1 cellular context compared by ENCODE assay signal in the genomic region with DNA sequence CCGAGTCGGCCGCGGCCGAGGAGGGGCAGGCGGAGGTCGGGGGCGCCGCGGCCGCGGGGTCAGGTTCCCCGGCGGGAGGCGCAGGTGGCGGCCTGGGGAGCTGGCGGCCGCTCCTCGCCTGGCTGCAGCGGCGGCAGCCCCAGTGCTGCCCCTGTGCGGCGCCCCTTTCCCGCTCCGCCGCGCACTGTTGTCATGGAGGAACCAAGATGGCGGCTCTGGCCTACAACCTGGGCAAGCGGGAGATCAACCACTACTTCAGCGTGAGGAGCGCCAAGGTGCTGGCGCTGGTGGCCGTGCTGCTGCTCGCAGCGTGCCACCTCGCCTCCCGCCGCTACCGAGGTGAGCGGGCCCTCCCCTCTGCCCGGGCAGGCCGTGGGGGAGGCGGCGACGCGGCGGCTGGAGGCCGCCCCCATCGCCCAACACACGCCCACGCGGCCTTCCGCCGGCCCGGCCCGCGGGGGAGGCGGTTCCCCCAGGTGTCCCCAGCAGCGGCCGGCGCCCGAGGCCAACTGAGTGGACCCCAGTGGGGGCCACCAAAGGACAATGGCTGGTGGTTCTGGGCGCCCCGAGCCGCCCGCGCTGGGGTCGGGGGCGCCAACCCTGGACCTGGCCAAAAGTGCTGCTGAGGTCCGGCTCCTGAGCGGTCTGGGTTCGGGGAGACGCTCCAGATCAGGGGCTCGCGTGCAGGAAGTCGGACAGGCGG.
TF ChIP-seq lines count a peak whose summit lies in the region.

No MANE protein-coding gene starts in this region.

TF ChIP-seq in GM12878, 131 proteins besides CTCF, POLR2A, EP300 and RAD21 (continued from another document):
- TF ChIP-seq, protein P1, sequence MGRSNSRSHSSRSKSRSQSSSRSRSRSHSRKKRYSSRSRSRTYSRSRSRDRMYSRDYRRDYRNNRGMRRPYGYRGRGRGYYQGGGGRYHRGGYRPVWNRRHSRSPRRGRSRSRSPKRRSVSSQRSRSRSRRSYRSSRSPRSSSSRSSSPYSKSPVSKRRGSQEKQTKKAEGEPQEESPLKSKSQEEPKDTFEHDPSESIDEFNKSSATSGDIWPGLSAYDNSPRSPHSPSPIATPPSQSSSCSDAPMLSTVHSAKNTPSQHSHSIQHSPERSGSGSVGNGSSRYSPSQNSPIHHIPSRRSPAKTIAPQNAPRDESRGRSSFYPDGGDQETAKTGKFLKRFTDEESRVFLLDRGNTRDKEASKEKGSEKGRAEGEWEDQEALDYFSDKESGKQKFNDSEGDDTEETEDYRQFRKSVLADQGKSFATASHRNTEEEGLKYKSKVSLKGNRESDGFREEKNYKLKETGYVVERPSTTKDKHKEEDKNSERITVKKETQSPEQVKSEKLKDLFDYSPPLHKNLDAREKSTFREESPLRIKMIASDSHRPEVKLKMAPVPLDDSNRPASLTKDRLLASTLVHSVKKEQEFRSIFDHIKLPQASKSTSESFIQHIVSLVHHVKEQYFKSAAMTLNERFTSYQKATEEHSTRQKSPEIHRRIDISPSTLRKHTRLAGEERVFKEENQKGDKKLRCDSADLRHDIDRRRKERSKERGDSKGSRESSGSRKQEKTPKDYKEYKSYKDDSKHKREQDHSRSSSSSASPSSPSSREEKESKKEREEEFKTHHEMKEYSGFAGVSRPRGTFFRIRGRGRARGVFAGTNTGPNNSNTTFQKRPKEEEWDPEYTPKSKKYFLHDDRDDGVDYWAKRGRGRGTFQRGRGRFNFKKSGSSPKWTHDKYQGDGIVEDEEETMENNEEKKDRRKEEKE (IDR thresholded peaks at IDR 0.05), result no peak
- TF ChIP-seq BMI1 (IDR thresholded peaks at IDR 0.05; ENCODE audit: borderline replicate concordance) (no peak), RFX5 (IDR thresholded peaks at IDR 0.05; ENCODE audit: low read depth, low read length) (no peak), SUPT20H (IDR thresholded peaks at IDR 0.05; ENCODE audit: borderline replicate concordance, control insufficient read depth, low read depth, low read length) (no peak), IKZF1 (conservative IDR thresholded peaks at IDR 0.05) (peak; percentile 81), KLF5 (IDR thresholded peaks at IDR 0.05; ENCODE audit: partially characterized antibody) (no peak), ZNF24 (IDR thresholded peaks at IDR 0.05) (no peak), SKIL (IDR thresholded peaks at IDR 0.05; ENCODE audit: low read depth, poor library complexity, severe bottlenecking) (no peak), ATF7 (IDR thresholded peaks at IDR 0.05; ENCODE audit: low read depth) (no peak), TARDBP (IDR thresholded peaks at IDR 0.05; ENCODE audit: borderline replicate concordance) (no peak; the same call in none of the 2 replicates), FOXM1 (IDR thresholded peaks at IDR 0.05; ENCODE audit: low read depth, low read length) (no peak), CEBPB (IDR thresholded peaks at IDR 0.05; ENCODE audit: borderline replicate concordance in 1 of 2, low read depth in 2 of 2, low read length in 2 of 2) (no peak)
